1 cellular context compared by ENCODE assay signal in the genomic region with DNA sequence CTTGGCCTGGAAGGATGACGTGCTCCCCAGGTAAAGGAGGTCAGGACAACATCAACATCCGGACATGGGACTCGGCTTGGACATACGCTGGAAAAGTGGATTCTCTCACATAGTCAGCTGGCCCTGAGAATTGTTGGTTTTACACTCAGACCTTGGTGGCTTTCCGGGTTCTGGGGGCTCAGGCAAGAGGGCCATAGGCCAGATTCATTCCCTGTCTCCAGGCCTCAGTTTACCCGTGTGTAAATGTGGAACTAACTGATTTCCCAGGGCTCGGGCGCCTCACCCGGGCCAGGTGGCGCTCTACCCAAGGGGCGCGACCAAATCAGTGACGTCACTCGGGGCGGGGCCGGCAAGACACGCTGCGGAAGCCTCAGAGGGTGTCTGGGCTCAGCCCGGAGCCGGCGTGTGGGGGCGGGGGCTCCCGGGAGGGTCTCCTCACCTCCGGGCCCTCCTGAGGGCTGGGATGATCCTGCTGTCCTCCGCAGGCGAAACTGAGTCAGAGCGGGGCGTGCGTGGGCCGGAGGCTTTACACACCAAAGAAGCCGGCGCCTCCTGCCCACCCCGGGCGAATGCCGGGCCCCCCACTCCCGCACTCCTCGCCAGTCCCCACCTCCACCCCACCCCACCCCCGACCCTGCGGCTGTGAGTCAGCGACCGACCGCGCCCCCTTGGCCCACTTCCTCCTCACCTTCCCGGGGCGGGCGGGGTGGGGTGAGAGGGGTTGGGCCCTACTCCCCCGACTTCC.
TF ChIP-seq lines count a peak whose summit lies in the region.

No MANE protein-coding gene starts in this region.

TF ChIP-seq in K562, 482 proteins besides CTCF, POLR2A, EP300 and RAD21 (continued from another document):
- TF ChIP-seq MCM2 (IDR thresholded peaks at IDR 0.05; ENCODE audit: low read depth) (no peak), CBX5 (IDR thresholded peaks at IDR 0.05; ENCODE audit: borderline replicate concordance, low read depth) (no peak), CCAR2 (IDR thresholded peaks at IDR 0.05; ENCODE audit: low read depth, low read length) (no peak), SNIP1 (IDR thresholded peaks at IDR 0.05; ENCODE audit: low read depth) (no peak), ASH1L (IDR thresholded peaks at IDR 0.05; ENCODE audit: borderline replicate concordance, low read depth, partially characterized antibody) (no peak), ARID1B (IDR thresholded peaks at IDR 0.05) (peak; percentile 63; the same call in 1 of the 2 replicates), YY1 (IDR thresholded peaks at IDR 0.05; ENCODE audit: borderline replicate concordance in 1 of 3, control insufficient read depth in 1 of 3, extremely low read depth in 1 of 3, insufficient read depth in 3 of 3, insufficient read length in 1 of 3, insufficient replicate concordance in 2 of 3, low read depth in 1 of 3, low read length in 2 of 3) (peak in 1 of 3 experiments; percentile 40), HMG20A (CRISPR knock-in tag; conservative IDR thresholded peaks at IDR 0.05) (no peak), POU5F1 (IDR thresholded peaks at IDR 0.05; ENCODE audit: borderline replicate concordance, low read depth, low read length, partially characterized antibody) (no peak), COPS2 (conservative IDR thresholded peaks at IDR 0.05) (no peak), POLR2B (IDR thresholded peaks at IDR 0.05; ENCODE audit: low read depth, partially characterized antibody) (peak; percentile 83), ILF3 (IDR thresholded peaks at IDR 0.05; ENCODE audit: borderline replicate concordance) (peak; percentile 33; the same call in 1 of the 2 replicates), ZNF311 (CRISPR knock-in tag; IDR thresholded peaks at IDR 0.05) (no peak)
